1 cellular context compared by ENCODE assay signal in genomic region chr5:53476019-53476418, GRCh38.
A peak's percentile ranks its signal among the peaks of the same experiment; 100 is the strongest.
TF ChIP-seq lines count a peak whose summit lies in the region.

No MANE protein-coding gene starts in this region.

TF ChIP-seq in HepG2, 621 proteins besides CTCF, POLR2A, EP300 and RAD21:
- no peak for TF ChIP-seq ZNF414 (CRISPR knock-in tag; IDR thresholded peaks at IDR 0.05)
- peak; percentile 56; the same call in 1 of the 2 replicates for TF ChIP-seq RARA (CRISPR knock-in tag; IDR thresholded peaks at IDR 0.05)
- peak; percentile 32; the same call in 1 of the 2 replicates for TF ChIP-seq ARID5B (CRISPR knock-in tag; IDR thresholded peaks at IDR 0.05)
- peak; percentile 73 for TF ChIP-seq CEBPG (CRISPR knock-in tag; IDR thresholded peaks at IDR 0.05)
- no peak for TF ChIP-seq MTA3 (CRISPR knock-in tag; IDR thresholded peaks at IDR 0.05)
- no peak for TF ChIP-seq CBFB (CRISPR knock-in tag; IDR thresholded peaks at IDR 0.05)
- no peak for TF ChIP-seq SP4 (CRISPR knock-in tag; IDR thresholded peaks at IDR 0.05)
- TF ChIP-seq ZNF281 (CRISPR knock-in tag; IDR thresholded peaks at IDR 0.05; ENCODE audit: borderline replicate concordance): peak; percentile 56; the same call in 1 of the 2 replicates
- TF ChIP-seq MIER2 (CRISPR knock-in tag; IDR thresholded peaks at IDR 0.05): no peak
- peak; percentile 18; the same call in 1 of the 2 replicates for TF ChIP-seq CEBPB (IDR thresholded peaks at IDR 0.05; ENCODE audit: borderline replicate concordance, low read depth, low read length)
- TF ChIP-seq ELF3 (CRISPR knock-in tag; IDR thresholded peaks at IDR 0.05): no peak
- no peak for TF ChIP-seq KMT2A (CRISPR knock-in tag; IDR thresholded peaks at IDR 0.05)
- no peak for TF ChIP-seq KDM4B (CRISPR knock-in tag; IDR thresholded peaks at IDR 0.05)
- peak; percentile 45; the same call in 1 of the 2 replicates for TF ChIP-seq GATAD2A (CRISPR knock-in tag; IDR thresholded peaks at IDR 0.05)
- TF ChIP-seq YEATS4 (CRISPR knock-in tag; IDR thresholded peaks at IDR 0.05; ENCODE audit: borderline replicate concordance): no peak
- no peak for TF ChIP-seq ZFP62 (CRISPR knock-in tag; IDR thresholded peaks at IDR 0.05)
- no peak for TF ChIP-seq REPIN1 (CRISPR knock-in tag; IDR thresholded peaks at IDR 0.05; ENCODE audit: borderline replicate concordance, low read depth)
- no peak for TF ChIP-seq ZNF17 (CRISPR knock-in tag; IDR thresholded peaks at IDR 0.05)
